ENCODE assay signal across 2 cellular contexts in the genomic region with DNA sequence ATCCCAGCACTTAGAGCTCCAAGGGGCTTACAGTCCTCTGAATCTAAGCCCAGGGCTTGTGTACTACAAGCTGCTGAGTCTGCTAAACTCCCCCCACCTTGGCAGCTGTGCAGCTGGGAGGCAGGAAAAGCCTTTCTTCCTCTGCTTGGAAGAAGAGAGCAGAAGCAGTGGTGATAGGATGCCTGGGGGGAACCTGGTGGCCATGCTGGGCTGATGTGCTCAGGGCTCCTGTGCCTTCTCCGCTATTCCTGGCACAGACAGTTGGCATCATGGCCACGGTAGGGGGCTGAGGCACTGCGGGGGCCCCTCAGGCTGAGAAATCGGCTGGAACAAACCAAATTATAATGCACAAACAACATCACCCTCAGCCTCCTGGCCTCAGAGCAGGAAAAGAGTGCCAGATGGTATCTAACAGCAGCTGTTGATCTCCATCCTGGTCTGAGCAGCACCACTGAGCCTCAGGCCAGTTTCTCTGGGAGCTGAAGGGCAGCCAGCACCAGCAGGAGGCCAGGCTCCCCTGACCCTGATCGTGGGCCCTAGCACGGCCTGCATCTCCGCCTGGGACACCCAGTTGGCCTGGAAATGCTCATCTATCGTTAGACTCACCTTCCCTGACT.
TF ChIP-seq lines count a peak whose summit lies in the region.

No MANE protein-coding gene starts in this region.

TF ChIP-seq in IMR-90, 13 proteins besides CTCF, POLR2A, EP300 and RAD21:
- no peak for TF ChIP-seq MXI1 (IDR thresholded peaks at IDR 0.05; ENCODE audit: borderline replicate concordance, low read depth, low read length)
TF ChIP-seq in IMR-90: peak in this region for 0.

TF ChIP-seq in GM23338, 12 proteins besides CTCF, POLR2A, EP300 and RAD21:
- TF ChIP-seq ZNF114 (CRISPR knock-in tag; IDR thresholded peaks at IDR 0.05) (no peak), STAT1 (IDR thresholded peaks at IDR 0.05; ENCODE audit: unreplicated experiment) (no peak), POLR2AphosphoS5 (IDR thresholded peaks at IDR 0.05; ENCODE audit: low read depth) (no peak), EZH2phosphoT487 (IDR thresholded peaks at IDR 0.05; ENCODE audit: unreplicated experiment) (no peak), JUNB (IDR thresholded peaks at IDR 0.05; ENCODE audit: unreplicated experiment) (no peak), ZNF331 (CRISPR knock-in tag; IDR thresholded peaks at IDR 0.05; ENCODE audit: low read depth) (no peak), EZH2 (IDR thresholded peaks at IDR 0.05; ENCODE audit: low read depth, unreplicated experiment) (no peak), REST (IDR thresholded peaks at IDR 0.05; ENCODE audit: unreplicated experiment) (no peak)
- TF ChIP-seq, protein P1, sequence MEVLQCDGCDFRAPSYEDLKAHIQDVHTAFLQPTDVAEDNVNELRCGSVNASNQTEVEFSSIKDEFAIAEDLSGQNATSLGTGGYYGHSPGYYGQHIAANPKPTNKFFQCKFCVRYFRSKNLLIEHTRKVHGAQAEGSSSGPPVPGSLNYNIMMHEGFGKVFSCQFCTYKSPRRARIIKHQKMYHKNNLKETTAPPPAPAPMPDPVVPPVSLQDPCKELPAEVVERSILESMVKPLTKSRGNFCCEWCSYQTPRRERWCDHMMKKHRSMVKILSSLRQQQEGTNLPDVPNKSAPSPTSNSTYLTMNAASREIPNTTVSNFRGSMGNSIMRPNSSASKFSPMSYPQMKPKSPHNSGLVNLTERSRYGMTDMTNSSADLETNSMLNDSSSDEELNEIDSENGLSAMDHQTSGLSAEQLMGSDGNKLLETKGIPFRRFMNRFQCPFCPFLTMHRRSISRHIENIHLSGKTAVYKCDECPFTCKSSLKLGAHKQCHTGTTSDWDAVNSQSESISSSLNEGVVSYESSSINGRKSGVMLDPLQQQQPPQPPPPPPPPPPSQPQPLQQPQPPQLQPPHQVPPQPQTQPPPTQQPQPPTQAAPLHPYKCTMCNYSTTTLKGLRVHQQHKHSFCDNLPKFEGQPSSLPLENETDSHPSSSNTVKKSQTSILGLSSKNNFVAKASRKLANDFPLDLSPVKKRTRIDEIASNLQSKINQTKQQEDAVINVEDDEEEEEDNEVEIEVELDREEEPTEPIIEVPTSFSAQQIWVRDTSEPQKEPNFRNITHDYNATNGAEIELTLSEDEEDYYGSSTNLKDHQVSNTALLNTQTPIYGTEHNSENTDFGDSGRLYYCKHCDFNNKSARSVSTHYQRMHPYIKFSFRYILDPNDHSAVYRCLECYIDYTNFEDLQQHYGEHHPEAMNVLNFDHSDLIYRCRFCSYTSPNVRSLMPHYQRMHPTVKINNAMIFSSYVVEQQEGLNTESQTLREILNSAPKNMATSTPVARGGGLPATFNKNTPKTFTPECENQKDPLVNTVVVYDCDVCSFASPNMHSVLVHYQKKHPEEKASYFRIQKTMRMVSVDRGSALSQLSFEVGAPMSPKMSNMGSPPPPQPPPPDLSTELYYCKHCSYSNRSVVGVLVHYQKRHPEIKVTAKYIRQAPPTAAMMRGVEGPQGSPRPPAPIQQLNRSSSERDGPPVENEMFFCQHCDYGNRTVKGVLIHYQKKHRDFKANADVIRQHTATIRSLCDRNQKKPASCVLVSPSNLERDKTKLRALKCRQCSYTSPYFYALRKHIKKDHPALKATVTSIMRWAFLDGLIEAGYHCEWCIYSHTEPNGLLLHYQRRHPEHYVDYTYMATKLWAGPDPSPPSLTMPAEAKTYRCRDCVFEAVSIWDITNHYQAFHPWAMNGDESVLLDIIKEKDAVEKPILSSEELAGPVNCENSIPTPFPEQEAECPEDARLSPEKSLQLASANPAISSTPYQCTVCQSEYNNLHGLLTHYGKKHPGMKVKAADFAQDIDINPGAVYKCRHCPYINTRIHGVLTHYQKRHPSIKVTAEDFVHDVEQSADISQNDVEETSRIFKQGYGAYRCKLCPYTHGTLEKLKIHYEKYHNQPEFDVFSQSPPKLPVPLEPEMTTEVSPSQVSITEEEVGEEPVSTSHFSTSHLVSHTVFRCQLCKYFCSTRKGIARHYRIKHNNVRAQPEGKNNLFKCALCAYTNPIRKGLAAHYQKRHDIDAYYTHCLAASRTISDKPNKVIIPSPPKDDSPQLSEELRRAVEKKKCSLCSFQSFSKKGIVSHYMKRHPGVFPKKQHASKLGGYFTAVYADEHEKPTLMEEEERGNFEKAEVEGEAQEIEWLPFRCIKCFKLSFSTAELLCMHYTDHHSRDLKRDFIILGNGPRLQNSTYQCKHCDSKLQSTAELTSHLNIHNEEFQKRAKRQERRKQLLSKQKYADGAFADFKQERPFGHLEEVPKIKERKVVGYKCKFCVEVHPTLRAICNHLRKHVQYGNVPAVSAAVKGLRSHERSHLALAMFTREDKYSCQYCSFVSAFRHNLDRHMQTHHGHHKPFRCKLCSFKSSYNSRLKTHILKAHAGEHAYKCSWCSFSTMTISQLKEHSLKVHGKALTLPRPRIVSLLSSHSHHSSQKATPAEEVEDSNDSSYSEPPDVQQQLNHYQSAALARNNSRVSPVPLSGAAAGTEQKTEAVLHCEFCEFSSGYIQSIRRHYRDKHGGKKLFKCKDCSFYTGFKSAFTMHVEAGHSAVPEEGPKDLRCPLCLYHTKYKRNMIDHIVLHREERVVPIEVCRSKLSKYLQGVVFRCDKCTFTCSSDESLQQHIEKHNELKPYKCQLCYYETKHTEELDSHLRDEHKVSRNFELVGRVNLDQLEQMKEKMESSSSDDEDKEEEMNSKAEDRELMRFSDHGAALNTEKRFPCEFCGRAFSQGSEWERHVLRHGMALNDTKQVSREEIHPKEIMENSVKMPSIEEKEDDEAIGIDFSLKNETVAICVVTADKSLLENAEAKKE (CRISPR knock-in tag; IDR thresholded peaks at IDR 0.05), result no peak
- TF ChIP-seq, protein P2, sequence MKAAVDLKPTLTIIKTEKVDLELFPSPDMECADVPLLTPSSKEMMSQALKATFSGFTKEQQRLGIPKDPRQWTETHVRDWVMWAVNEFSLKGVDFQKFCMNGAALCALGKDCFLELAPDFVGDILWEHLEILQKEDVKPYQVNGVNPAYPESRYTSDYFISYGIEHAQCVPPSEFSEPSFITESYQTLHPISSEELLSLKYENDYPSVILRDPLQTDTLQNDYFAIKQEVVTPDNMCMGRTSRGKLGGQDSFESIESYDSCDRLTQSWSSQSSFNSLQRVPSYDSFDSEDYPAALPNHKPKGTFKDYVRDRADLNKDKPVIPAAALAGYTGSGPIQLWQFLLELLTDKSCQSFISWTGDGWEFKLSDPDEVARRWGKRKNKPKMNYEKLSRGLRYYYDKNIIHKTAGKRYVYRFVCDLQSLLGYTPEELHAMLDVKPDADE (IDR thresholded peaks at IDR 0.05), result no peak
TF ChIP-seq in GM23338: peak in this region for 0.
